In genomic region chr4:88134536-88135361, GRCh38 we compare ENCODE assay signal across 23 cellular contexts.
"Had no signal": no experiment of that assay in that cellular context is flagged by ENCODE, and none has a peak within 500 bp of the region (broad histone marks: within the 10 kb centered on the region; RNA-seq: fewer than 3 reads in every experiment).

No MANE protein-coding gene starts in this region.

- H3K4me3 ChIP-seq: coronary artery, lower lobe of right lung, pancreas, testis, tibial nerve had no signal

- H3K27ac ChIP-seq: coronary artery, lower lobe of right lung, pancreas, testis had no signal

- H3K36me3 Mint-ChIP-seq: memory B cell; mesothelial cell of epicardium; naive B cell; stimulated activated naive B cell treated with anti-CD40 and anti-IgM and Interleukin-4, amounts not matched to agents 10 μg/mL and 1 μg/mL and 100 μg/mL, for 72 hours had no signal

- DNase-seq: effector CD4-positive, alpha-beta T cell; endodermal cell; foreskin melanocyte; head of caudate nucleus; hippocampal formation; lower lobe of right lung; naive B cell; occipital lobe; pancreas; retina; stimulated activated CD4-positive, alpha-beta T cell treated with anti-CD3 and anti-CD28 coated beads, Interleukin-2, amount 100 ng/mL, for 24 hours; stimulated activated CD4-positive, alpha-beta T cell treated with anti-CD3 and anti-CD28 coated beads, Interleukin-4, amount 100 ng/mL, for 4 hours; stimulated activated naive B cell treated with anti-CD40 and anti-IgM and Interleukin-4, amounts not matched to agents 10 μg/mL and 1 μg/mL and 100 μg/mL, for 72 hours; stimulated activated naive CD8-positive, alpha-beta T cell treated with anti-CD3 and anti-CD28 coated beads, Interleukin-15, amount 100 ng/mL, for 72 hours; testis had no signal

- H3K9me3 Mint-ChIP-seq: memory B cell; naive B cell; stimulated activated naive B cell treated with anti-CD40 and anti-IgM and Interleukin-4, amounts not matched to agents 10 μg/mL and 1 μg/mL and 100 μg/mL, for 72 hours; stimulated activated naive CD8-positive, alpha-beta T cell treated with anti-CD3 and anti-CD28 coated beads, Interleukin-15, amount 100 ng/mL, for 72 hours had no signal

- H3K9me3 ChIP-seq: lower lobe of right lung, pancreas, testis, tibial nerve had no signal

- H3K36me3 ChIP-seq: lower lobe of right lung, pancreas had no signal

- H3K4me1 ChIP-seq: lower lobe of right lung, pancreas, testis had no signal

- H3K27ac Mint-ChIP-seq: endodermal cell; memory B cell; mesothelial cell of epicardium; naive B cell; nephron; progenitor cell of endocrine pancreas; stimulated activated naive B cell treated with anti-CD40 and anti-IgM and Interleukin-4, amounts not matched to agents 10 μg/mL and 1 μg/mL and 100 μg/mL, for 72 hours; stimulated activated naive CD8-positive, alpha-beta T cell treated with anti-CD3 and anti-CD28 coated beads, Interleukin-15, amount 100 ng/mL, for 72 hours had no signal

- H3K4me1 Mint-ChIP-seq: nephron; stimulated activated naive CD8-positive, alpha-beta T cell treated with anti-CD3 and anti-CD28 coated beads, Interleukin-15, amount 100 ng/mL, for 72 hours had no signal

- H3K27me3 ChIP-seq: pancreas, testis, tibial nerve had no signal

- FAIRE-seq: endothelial cell of umbilical vein, pancreas had no signal

- H3K4me3 Mint-ChIP-seq: endodermal cell; memory B cell; mesothelial cell of epicardium; naive B cell; nephron; stimulated activated naive B cell treated with anti-CD40 and anti-IgM and Interleukin-4, amounts not matched to agents 10 μg/mL and 1 μg/mL and 100 μg/mL, for 72 hours; stimulated activated naive CD8-positive, alpha-beta T cell treated with anti-CD3 and anti-CD28 coated beads, Interleukin-15, amount 100 ng/mL, for 72 hours had no signal

- H3K27me3 Mint-ChIP-seq: naive B cell, progenitor cell of endocrine pancreas had no signal

- ATAC-seq: lower lobe of right lung; pancreas; sciatic nerve; stimulated activated naive B cell treated with anti-CD40 and anti-IgM and Interleukin-4, amounts not matched to agents 10 μg/mL and 1 μg/mL and 100 μg/mL, for 72 hours; stimulated activated naive CD8-positive, alpha-beta T cell treated with anti-CD3 and anti-CD28 coated beads, Interleukin-15, amount 100 ng/mL, for 72 hours had no signal
